9 cellular contexts compared by ENCODE assay signal in the genomic region with DNA sequence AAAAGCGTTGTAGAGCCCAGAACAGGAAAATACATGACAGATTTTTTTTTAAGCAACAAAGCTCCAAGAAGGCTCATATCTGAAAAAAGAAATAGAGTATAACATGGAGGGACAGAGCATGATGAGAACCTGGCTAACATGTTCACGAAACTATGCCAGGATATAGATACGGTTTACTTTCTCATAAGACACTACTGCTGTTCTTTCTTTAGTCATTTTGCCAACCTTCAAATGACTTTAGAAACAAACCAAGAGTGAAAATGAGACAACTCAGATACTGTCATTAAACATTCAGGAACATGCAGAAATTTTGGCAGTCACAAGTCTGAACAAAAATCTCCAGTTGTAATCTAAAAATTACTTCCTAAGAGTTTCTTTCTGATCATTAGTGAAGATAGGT. TPM values are rescaled to one million over a fixed set of nuclear protein-coding genes. Genes with fewer than 3 reads are reported as not detected.
DNase-seq lines count a peak whose midpoint lies in the region; ATAC-seq and TF ChIP-seq lines count a peak whose summit lies in the region.
"Had no signal": no experiment of that assay in that cellular context is flagged by ENCODE, and none has a peak within 500 bp of the region (broad histone marks: within the 10 kb centered on the region; RNA-seq: fewer than 3 reads in every experiment).

No MANE protein-coding gene starts in this region.

- H3K9me3 Mint-ChIP-seq in activated naive CD8-positive, alpha-beta T cell (ENCODE audit: low read depth): no peaks in the 10 kb centered on the region
- peaks cover 6% of the 10 kb centered on the region for H3K9me3 Mint-ChIP-seq in activated naive CD8-positive, alpha-beta T cell treated with anti-CD3 and anti-CD28 coated beads, Interleukin-2, amount 50 U/mL, for 24 hours
- no peaks in the 10 kb centered on the region for H3K9me3 Mint-ChIP-seq in MCF 10A (ENCODE audit: unreplicated experiment)

- no peak overlapping the region for H3K4me3 ChIP-seq in muscle layer of duodenum (ENCODE audit: low read depth in 1 of 2, low read length in 2 of 2)
- H3K4me3 ChIP-seq in upper lobe of right lung: no peak overlapping the region

- DNase-seq in activated naive CD8-positive, alpha-beta T cell treated with anti-CD3 and anti-CD28 coated beads, Interleukin-2, amount 50 U/mL, for 24 hours: no peak
- DNase-seq in MCF 10A (ENCODE audit: unreplicated experiment) (no peak), upper lobe of right lung (no peak), cerebellum (ENCODE audit: low spot score) (no peak)
- DNase-seq: NCI-H1048 had no signal

- intact Hi-C loops in MCF 10A (cut with micrococcal nuclease): no loop called here
- intact Hi-C loops in upper lobe of right lung (cut with DNase I): no loop called here

- H3K4me1 Mint-ChIP-seq in activated naive CD8-positive, alpha-beta T cell (ENCODE audit: low read depth): peaks cover 65% of the 10 kb centered on the region
- peaks cover 56% of the 10 kb centered on the region for H3K4me1 Mint-ChIP-seq in activated naive CD8-positive, alpha-beta T cell treated with anti-CD3 and anti-CD28 coated beads, Interleukin-2, amount 50 U/mL, for 24 hours
- peaks cover 18% of the 10 kb centered on the region for H3K4me1 Mint-ChIP-seq in MCF 10A (ENCODE audit: insufficient read depth, unreplicated experiment)

- H3K36me3 ChIP-seq in muscle layer of duodenum (ENCODE audit: control insufficient read depth in 1 of 2, insufficient read depth in 2 of 2, low read length in 2 of 2) (no peaks in the 10 kb centered on the region), upper lobe of right lung (no peaks in the 10 kb centered on the region)

- POLR2A ChIA-PET in MCF 10A (lab: Yijun Ruan, JAX): interaction anchor here (1.0 kb wide), 1 partner anchor 12 kb away, joined by 5 read pairs; no protein-coding TSS in a partner anchor

- H3K9me3 ChIP-seq in muscle layer of duodenum (ENCODE audit: control insufficient read depth in 1 of 2, low read length in 2 of 2): no peaks in the 10 kb centered on the region
- no peaks in the 10 kb centered on the region for H3K9me3 ChIP-seq in upper lobe of right lung

- H3K27ac ChIP-seq in muscle layer of duodenum (ENCODE audit: low read length) (peak overlapping the region; percentile 60), upper lobe of right lung (peak overlapping the region; percentile 28)

- H3K27me3 Mint-ChIP-seq in activated naive CD8-positive, alpha-beta T cell: no peaks in the 10 kb centered on the region
- no peaks in the 10 kb centered on the region for H3K27me3 Mint-ChIP-seq in activated naive CD8-positive, alpha-beta T cell treated with anti-CD3 and anti-CD28 coated beads, Interleukin-2, amount 50 U/mL, for 24 hours
- no peaks in the 10 kb centered on the region for H3K27me3 Mint-ChIP-seq in MCF 10A (ENCODE audit: insufficient read depth, unreplicated experiment)

- H3K36me3 Mint-ChIP-seq in activated naive CD8-positive, alpha-beta T cell: peaks cover 8% of the 10 kb centered on the region
- H3K36me3 Mint-ChIP-seq in activated naive CD8-positive, alpha-beta T cell treated with anti-CD3 and anti-CD28 coated beads, Interleukin-2, amount 50 U/mL, for 24 hours (ENCODE audit: low read depth): peaks cover 30% of the 10 kb centered on the region
- peaks cover 25% of the 10 kb centered on the region for H3K36me3 Mint-ChIP-seq in MCF 10A (ENCODE audit: insufficient read depth, unreplicated experiment)

- H3K4me3 Mint-ChIP-seq in activated naive CD8-positive, alpha-beta T cell: peak overlapping the region; percentile 56
- H3K4me3 Mint-ChIP-seq in activated naive CD8-positive, alpha-beta T cell treated with anti-CD3 and anti-CD28 coated beads, Interleukin-2, amount 50 U/mL, for 24 hours: no peak overlapping the region
- H3K4me3 Mint-ChIP-seq in MCF 10A (ENCODE audit: unreplicated experiment): no peak overlapping the region

- BruUV-seq in MCF 10A (replicated peaks; lab: Mats Ljungman, UMichigan): no TSS peak

- peak overlapping the region; percentile 77 for H3K27ac Mint-ChIP-seq in activated naive CD8-positive, alpha-beta T cell
- no peak overlapping the region for H3K27ac Mint-ChIP-seq in activated naive CD8-positive, alpha-beta T cell treated with anti-CD3 and anti-CD28 coated beads, Interleukin-2, amount 50 U/mL, for 24 hours
- H3K27ac Mint-ChIP-seq in MCF 10A (ENCODE audit: low read depth, unreplicated experiment): peak overlapping the region; percentile 95

- peaks cover 3 to 15% of the 10 kb centered on the region in 2 donors for H3K4me1 ChIP-seq in muscle layer of duodenum (ENCODE audit: control insufficient read depth in 1 of 2, insufficient read depth in 2 of 2, low read length in 2 of 2)
- H3K4me1 ChIP-seq in upper lobe of right lung: peaks cover 32% of the 10 kb centered on the region

- no peak for ATAC-seq in activated naive CD8-positive, alpha-beta T cell treated with anti-CD3 and anti-CD28 coated beads, Interleukin-2, amount 50 U/mL, for 24 hours
- ATAC-seq in upper lobe of right lung: no peak
- ATAC-seq in GM21390 (IDR thresholded peaks at IDR 0.05; ENCODE audit: unreplicated experiment): no peak
- no peak for ATAC-seq in GM21447 (IDR thresholded peaks at IDR 0.05; ENCODE audit: unreplicated experiment)

- TF ChIP-seq CTCF in MCF 10A (IDR thresholded peaks at IDR 0.05; ENCODE audit: unreplicated experiment): no peak
- no peak for TF ChIP-seq CTCF in upper lobe of right lung (IDR thresholded peaks at IDR 0.05)

- CTCF ChIA-PET in MCF 10A (lab: Yijun Ruan, JAX): interaction anchor here (0.6 to 3.4 kb wide), 4 partner anchors 11 to 598 kb away, joined by 3 to 21 read pairs (median 3); no protein-coding TSS in a partner anchor

- H3K27me3 ChIP-seq in muscle layer of duodenum (ENCODE audit: low read depth, low read length) (no peaks in the 10 kb centered on the region), upper lobe of right lung (no peaks in the 10 kb centered on the region)

RNA-seq across cellular contexts. Expression of a gene that starts 14.3 kb away (rescaled TPM):
- total RNA-seq in MCF 10A (2022): 13.1 and 15.9 TPM in 2 replicates
- total RNA-seq in upper lobe of right lung: 50.7 TPM
- 49.3 TPM for total RNA-seq in cerebellum
